Comparison of ENCODE assay signal across 8 cellular contexts in genomic region chr2:206162391-206162790, GRCh38. TPM values are rescaled to one million over a fixed set of nuclear protein-coding genes. Genes with fewer than 3 reads are reported as not detected.
A peak's percentile ranks its signal among the peaks of the same experiment; 100 is the strongest.
DNase-seq lines count a peak whose midpoint lies in the region; ATAC-seq, FAIRE-seq and TF ChIP-seq lines count a peak whose summit lies in the region.
"Not testable (repeated sequence)": the region's sequence is repeated elsewhere in the genome, so short reads cannot be mapped to it uniquely, and the experiment has no call there.

No MANE protein-coding gene starts in this region.

- H3K4me2 ChIP-seq in KMS-11 = peak overlapping the region; percentile 77; the same call in 1 of the 2 replicates
- peak overlapping the region; percentile 85 for H3K4me2 ChIP-seq in HepG2 (ENCODE audit: low read depth, low read length)

- intact Hi-C loops in CD8-positive, alpha-beta T cell (cut with DNase I, micrococcal nuclease) = loop anchor here (5.0 to 10.0 kb wide), 4 partner anchors 110 to 1550 kb away; partner anchors contain the start of genes CCNYL1 (in 1 of the 2), KLF7 (in 1 of the 2) and ZDBF2 (in 1 of the 2)
- intact Hi-C loops in activated CD8-positive, alpha-beta T cell treated with anti-CD3 and anti-CD28 coated beads for 36 hours (cut with micrococcal nuclease) = not testable (repeated sequence)
- intact Hi-C loops in HepG2 (cut with micrococcal nuclease; ENCODE audit: unreplicated experiment) = loop anchor here (10.0 kb wide), 1 partner anchor 392 kb away; no protein-coding TSS in a partner anchor

- H3K9me3 ChIP-seq in CD8-positive, alpha-beta T cell (ENCODE audit: low read length); HepG2 (ENCODE audit: low read length): not testable (repeated sequence)

- BruUV-seq in HepG2 (replicated peaks; lab: Mats Ljungman, UMichigan) = not testable (repeated sequence)

- H3K27ac ChIP-seq in CD8-positive, alpha-beta T cell (ENCODE audit: low read depth, low read length); HepG2 (ENCODE audit: extremely low read length, insufficient read depth, low read length): not testable (repeated sequence)
- peak overlapping the region; percentile 32; the same call in 1 of the 2 replicates for H3K27ac ChIP-seq in KMS-11

- H3K79me2 ChIP-seq in KMS-11 (ENCODE audit: insufficient read depth, low read depth) (peaks cover 52% of the 10 kb centered on the region), HepG2 (ENCODE audit: insufficient read depth, low read length) (peaks cover 46% of the 10 kb centered on the region)

- H3K27ac Mint-ChIP-seq in CD8-positive, alpha-beta T cell = peak overlapping the region; percentile 2
- H3K27ac Mint-ChIP-seq in activated CD8-positive, alpha-beta T cell treated with anti-CD3 and anti-CD28 coated beads for 36 hours = peak overlapping the region; percentile 63
- H3K27ac Mint-ChIP-seq in activated naive CD8-positive, alpha-beta T cell = peak overlapping the region; percentile 99
- H3K27ac Mint-ChIP-seq in stimulated activated effector memory CD8-positive, alpha-beta T cell treated with anti-CD3 and anti-CD28 coated beads, Interleukin-12 subunit alpha, Interleukin-12 subunit beta, amount 100 ng/mL, for 72 hours = peak overlapping the region; percentile 99

- ATAC-seq in CD8-positive, alpha-beta T cell; activated CD8-positive, alpha-beta T cell treated with anti-CD3 and anti-CD28 coated beads for 36 hours; HepG2; stimulated activated effector memory CD8-positive, alpha-beta T cell treated with anti-CD3 and anti-CD28 coated beads, Interleukin-12 subunit alpha, Interleukin-12 subunit beta, amount 100 ng/mL, for 72 hours: not testable (repeated sequence)

- not testable (repeated sequence) for DNase-seq in CD8-positive, alpha-beta T cell; activated CD8-positive, alpha-beta T cell treated with anti-CD3 and anti-CD28 coated beads for 36 hours; HepG2 (ENCODE audit: low spot score); stimulated activated effector memory CD8-positive, alpha-beta T cell treated with anti-CD3 and anti-CD28 coated beads, Interleukin-12 subunit alpha, Interleukin-12 subunit beta, amount 100 ng/mL, for 72 hours (ENCODE audit: low spot score in 2 of 2)
- DNase-seq in SK-MEL-5 (ENCODE audit: low read depth, low spot score) (peak; percentile 34), choroid plexus epithelial cell (ENCODE audit: low read depth) (peak; percentile 12)

- CTCF ChIA-PET in CD8-positive, alpha-beta T cell (lab: Charles Lee) = interaction anchor here (1.1 kb wide), 1 partner anchor 23 kb away, joined by 3 read pairs; no protein-coding TSS in a partner anchor
- CTCF ChIA-PET in activated CD8-positive, alpha-beta T cell treated with anti-CD3 and anti-CD28 coated beads for 36 hours (lab: Charles Lee); HepG2 (lab: Yijun Ruan, JAX; ENCODE audit: low intra/inter-chr PET ratio, low total read pairs): not testable (repeated sequence)

- POLR2A ChIA-PET in CD8-positive, alpha-beta T cell (lab: Charles Lee) = not testable (repeated sequence)
- POLR2A ChIA-PET in activated CD8-positive, alpha-beta T cell treated with anti-CD3 and anti-CD28 coated beads for 36 hours (lab: Charles Lee) = interaction anchor here (0.7 to 1.4 kb wide), 3 partner anchors 76 to 557 kb away, joined by 3 to 5 read pairs (median 3); partner anchors contain the start of gene INO80D
- POLR2A ChIA-PET in HepG2 (lab: Yijun Ruan, JAX) = interaction anchor here (4.3 kb wide), 1 partner anchor 76 kb away, joined by 32 read pairs; the partner anchor contains the start of gene INO80D

- peaks cover 49% of the 10 kb centered on the region for H3K4me1 Mint-ChIP-seq in CD8-positive, alpha-beta T cell (ENCODE audit: low read depth)
- H3K4me1 Mint-ChIP-seq in activated CD8-positive, alpha-beta T cell treated with anti-CD3 and anti-CD28 coated beads for 36 hours (ENCODE audit: low read depth) = peaks cover 40% of the 10 kb centered on the region
- peaks cover 48% of the 10 kb centered on the region for H3K4me1 Mint-ChIP-seq in activated naive CD8-positive, alpha-beta T cell (ENCODE audit: low read depth)
- H3K4me1 Mint-ChIP-seq in stimulated activated effector memory CD8-positive, alpha-beta T cell treated with anti-CD3 and anti-CD28 coated beads, Interleukin-12 subunit alpha, Interleukin-12 subunit beta, amount 100 ng/mL, for 72 hours = peaks cover 36% of the 10 kb centered on the region

- H3K36me3 Mint-ChIP-seq in CD8-positive, alpha-beta T cell = peaks cover 54% of the 10 kb centered on the region
- peaks cover 58% of the 10 kb centered on the region for H3K36me3 Mint-ChIP-seq in activated CD8-positive, alpha-beta T cell treated with anti-CD3 and anti-CD28 coated beads for 36 hours (ENCODE audit: low read depth)
- H3K36me3 Mint-ChIP-seq in activated naive CD8-positive, alpha-beta T cell = peaks cover 29% of the 10 kb centered on the region
- peaks cover 77% of the 10 kb centered on the region for H3K36me3 Mint-ChIP-seq in stimulated activated effector memory CD8-positive, alpha-beta T cell treated with anti-CD3 and anti-CD28 coated beads, Interleukin-12 subunit alpha, Interleukin-12 subunit beta, amount 100 ng/mL, for 72 hours

- not testable (repeated sequence) for H2AFZ ChIP-seq in KMS-11 (ENCODE audit: low read depth); HepG2 (ENCODE audit: low read length)

- 97% methylated on average over 4 of the region's 4 CpGs for WGBS in HepG2 (ENCODE audit: low lambda C conversion rate)

- H3K9ac ChIP-seq in KMS-11 = not testable (repeated sequence)
- H3K9ac ChIP-seq in HepG2 (ENCODE audit: insufficient read depth, low read depth, low read length) = peak overlapping the region; percentile 30; the same call in 1 of the 2 replicates

- peaks cover 24% of the 10 kb centered on the region for H3K4me1 ChIP-seq in CD8-positive, alpha-beta T cell (ENCODE audit: insufficient read depth, low read length)
- H3K4me1 ChIP-seq in KMS-11 (ENCODE audit: low read depth, poor library complexity, severe bottlenecking) (peaks cover 37% of the 10 kb centered on the region), HepG2 (ENCODE audit: insufficient read depth, low read length) (peaks cover 39% of the 10 kb centered on the region)

- H3K4me3 Mint-ChIP-seq in CD8-positive, alpha-beta T cell = not testable (repeated sequence)
- peak overlapping the region; percentile 75 for H3K4me3 Mint-ChIP-seq in activated CD8-positive, alpha-beta T cell treated with anti-CD3 and anti-CD28 coated beads for 36 hours
- peak overlapping the region; percentile 98 for H3K4me3 Mint-ChIP-seq in activated naive CD8-positive, alpha-beta T cell
- peak overlapping the region; percentile 97 for H3K4me3 Mint-ChIP-seq in stimulated activated effector memory CD8-positive, alpha-beta T cell treated with anti-CD3 and anti-CD28 coated beads, Interleukin-12 subunit alpha, Interleukin-12 subunit beta, amount 100 ng/mL, for 72 hours

- H3K4me3 ChIP-seq in CD8-positive, alpha-beta T cell (ENCODE audit: low read depth, low read length); KMS-11 (IDR thresholded peaks at IDR 0.05; ENCODE audit: insufficient read depth, low read depth, low read length); choroid plexus epithelial cell (ENCODE audit: low read depth, low read length): not testable (repeated sequence)
- peak overlapping the region in 1 of 3 experiments; percentile 23; a peak in 1 of 6 replicates for H3K4me3 ChIP-seq in HepG2 (replicated peaks in 1 of 3; ENCODE audit: insufficient read depth in 1 of 3, low read depth in 2 of 3, low read length in 3 of 3)

- peaks cover 10% of the 10 kb centered on the region for H3K36me3 ChIP-seq in CD8-positive, alpha-beta T cell (ENCODE audit: insufficient read depth, low read length)
- H3K36me3 ChIP-seq in KMS-11 (ENCODE audit: insufficient read depth) (peaks cover 13% of the 10 kb centered on the region), HepG2 (replicated peaks in 1 of 2; ENCODE audit: control insufficient read depth in 1 of 2, insufficient read depth in 2 of 2, low read length in 2 of 2) (peaks cover 8 to 30% of the 10 kb centered on the region in 2 experiments; a peak in 4 of 5 replicates)

- not testable (repeated sequence) for H4K20me1 ChIP-seq in KMS-11 (ENCODE audit: insufficient read depth)
- peaks cover 19% of the 10 kb centered on the region for H4K20me1 ChIP-seq in HepG2 (ENCODE audit: insufficient read depth, low read length)

- in situ Hi-C loops in SK-MEL-5 (cut with HindIII; ENCODE audit: low pct_unique_long_range_greater_than_20kb, low sequenced_read_pairs); HepG2 (cut with HindIII; ENCODE audit: extremely low pct_ligation_motif_present, low pct_unique_long_range_greater_than_20kb): not testable (repeated sequence)

- TF ChIP-seq EP300 in HepG2 (IDR thresholded peaks at IDR 0.05; ENCODE audit: low read depth in 2 of 2, low read length in 2 of 2); HepG2 (CRISPR knock-in tag; IDR thresholded peaks at IDR 0.05; ENCODE audit: borderline replicate concordance): not testable (repeated sequence)

- not testable (repeated sequence) for TF ChIP-seq CTCF in CD8-positive, alpha-beta T cell (IDR thresholded peaks at IDR 0.05); KMS-11 (conservative IDR thresholded peaks at IDR 0.05; ENCODE audit: low read depth, low read length); activated CD8-positive, alpha-beta T cell treated with anti-CD3 and anti-CD28 coated beads for 36 hours (IDR thresholded peaks at IDR 0.05); choroid plexus epithelial cell (conservative IDR thresholded peaks at IDR 0.05; ENCODE audit: low read depth, low read length); HepG2 (CRISPR knock-in tag; IDR thresholded peaks at IDR 0.05)

- H3K9me3 Mint-ChIP-seq in CD8-positive, alpha-beta T cell; activated CD8-positive, alpha-beta T cell treated with anti-CD3 and anti-CD28 coated beads for 36 hours; activated naive CD8-positive, alpha-beta T cell (ENCODE audit: low read depth); stimulated activated effector memory CD8-positive, alpha-beta T cell treated with anti-CD3 and anti-CD28 coated beads, Interleukin-12 subunit alpha, Interleukin-12 subunit beta, amount 100 ng/mL, for 72 hours: not testable (repeated sequence)

- H3K27me3 ChIP-seq in CD8-positive, alpha-beta T cell (ENCODE audit: insufficient read depth, low read length); KMS-11 (ENCODE audit: insufficient read depth, low read depth); HepG2 (ENCODE audit: control insufficient read depth in 1 of 2, insufficient read depth in 2 of 2, low read length in 2 of 2): not testable (repeated sequence)

- not testable (repeated sequence) for H3K27me3 Mint-ChIP-seq in CD8-positive, alpha-beta T cell (ENCODE audit: low read depth); activated CD8-positive, alpha-beta T cell treated with anti-CD3 and anti-CD28 coated beads for 36 hours; activated naive CD8-positive, alpha-beta T cell

- not testable (repeated sequence) for FAIRE-seq in HepG2 (lab: Jason Lieb, UNC)

- TF ChIP-seq RAD21 in HepG2 (CRISPR knock-in tag; IDR thresholded peaks at IDR 0.05) = not testable (repeated sequence)

- not testable (repeated sequence) for TF ChIP-seq POLR2A in HepG2 (IDR thresholded peaks at IDR 0.05; ENCODE audit: insufficient read depth in 1 of 2, low read depth in 2 of 2, low read length in 2 of 2)

RNA-seq across cellular contexts. Expression of gene EEF1B2, which starts 2.7 kb away (rescaled TPM):
- total RNA-seq in CD8-positive, alpha-beta T cell = 1,000 to 10,000 TPM; 1,147 to 1,208 TPM
- total RNA-seq in SK-MEL-5 (2014; rRNA removed; shearing (Covaris generic)) = 547 and 618 TPM in 2 replicates
- polyA plus RNA-seq in SK-MEL-5 (2015; cell fraction: cytosol; rRNA removed) = 442 and 483 TPM in 2 replicates
- 261 and 284 TPM in 2 replicates for polyA plus RNA-seq in SK-MEL-5 (2015; cell fraction: nucleus; rRNA removed)
- 1,000 to 10,000 TPM; 1,168 to 1,169 TPM for total RNA-seq in activated CD8-positive, alpha-beta T cell treated with anti-CD3 and anti-CD28 coated beads for 36 hours
- total RNA-seq in HepG2 (2016; rRNA removed; fragmentation: Illumina TruSeq; extraction: Trizol) = 1,731 and 2,041 TPM in 2 replicates
- total RNA-seq in HepG2 (2016; cell fraction: cytosol; rRNA removed; fragmentation: Illumina TruSeq; extraction: Trizol; ENCODE audit: low read depth) = 2,502 and 2,842 TPM in 2 replicates
- 1,728 and 2,113 TPM in 2 replicates for total RNA-seq in HepG2 (2016; cell fraction: insoluble cytoplasmic fraction; rRNA removed; fragmentation: Illumina TruSeq; extraction: Trizol)
- total RNA-seq in HepG2 (2016; cell fraction: membrane; rRNA removed; fragmentation: Illumina TruSeq; extraction: Trizol) = 4,021 and 4,360 TPM in 2 replicates
- 733 and 787 TPM in 2 replicates for total RNA-seq in HepG2 (2016; cell fraction: nucleus; rRNA removed; fragmentation: Illumina TruSeq; extraction: Trizol)
- 1,124 and 1,284 TPM in 2 replicates for polyA plus RNA-seq in HepG2 (2011; rRNA removed)
- 1,102 and 1,298 TPM in 2 replicates for polyA plus RNA-seq in HepG2 (2011; cell fraction: cytosol; rRNA removed)
- polyA plus RNA-seq in HepG2 (2011; cell fraction: nucleus; rRNA removed) = 405 and 450 TPM in 2 replicates
- polyA plus RNA-seq in HepG2 (2012) = 1,299 and 1,825 TPM in 2 replicates
- polyA plus RNA-seq in HepG2 (2016; cell fraction: cytosol; fragmentation: Illumina TruSeq; extraction: Trizol; ENCODE audit: low read depth) = 2,574 and 2,780 TPM in 2 replicates
- polyA plus RNA-seq in HepG2 (2016; cell fraction: insoluble cytoplasmic fraction; fragmentation: Illumina TruSeq; extraction: Trizol; ENCODE audit: low read depth) = 1,745 and 1,876 TPM in 2 replicates
- polyA plus RNA-seq in HepG2 (2016; cell fraction: membrane; fragmentation: Illumina TruSeq; extraction: Trizol; ENCODE audit: low read depth) = 3,375 and 3,437 TPM in 2 replicates
- polyA plus RNA-seq in HepG2 (2016; cell fraction: nucleus; fragmentation: Illumina TruSeq; extraction: Trizol; ENCODE audit: insufficient read depth, low read depth) = 1,165 and 1,197 TPM in 2 replicates
- 599 and 1,204 TPM in 2 replicates for polyA minus RNA-seq in HepG2 (2011; rRNA and poly(A)+ RNA removed; ENCODE audit: low replicate concordance)
- 406 and 415 TPM in 2 replicates for polyA minus RNA-seq in HepG2 (2011; cell fraction: cytosol; rRNA and poly(A)+ RNA removed)
- 338 and 413 TPM in 2 replicates for polyA minus RNA-seq in HepG2 (2011; cell fraction: nucleus; rRNA and poly(A)+ RNA removed)

RNA-seq across cellular contexts. Expression of gene NDUFS1, which starts 3.1 kb away (rescaled TPM):
- 10 to 100 TPM; 23.7 to 28.7 TPM for total RNA-seq in CD8-positive, alpha-beta T cell
- total RNA-seq in SK-MEL-5 (2014; rRNA removed; shearing (Covaris generic)) = 170 and 175 TPM in 2 replicates
- 134 and 165 TPM in 2 replicates for polyA plus RNA-seq in SK-MEL-5 (2015; cell fraction: cytosol; rRNA removed)
- 59.8 and 84.7 TPM in 2 replicates for polyA plus RNA-seq in SK-MEL-5 (2015; cell fraction: nucleus; rRNA removed)
- 10 to 100 TPM; 81.2 to 89.3 TPM for total RNA-seq in activated CD8-positive, alpha-beta T cell treated with anti-CD3 and anti-CD28 coated beads for 36 hours
- 242 and 396 TPM in 2 replicates for total RNA-seq in HepG2 (2016; rRNA removed; fragmentation: Illumina TruSeq; extraction: Trizol)
- total RNA-seq in HepG2 (2016; cell fraction: cytosol; rRNA removed; fragmentation: Illumina TruSeq; extraction: Trizol; ENCODE audit: low read depth) = 70.4 and 73.3 TPM in 2 replicates
- total RNA-seq in HepG2 (2016; cell fraction: insoluble cytoplasmic fraction; rRNA removed; fragmentation: Illumina TruSeq; extraction: Trizol) = 239 and 375 TPM in 2 replicates
- 61.9 and 76.2 TPM in 2 replicates for total RNA-seq in HepG2 (2016; cell fraction: membrane; rRNA removed; fragmentation: Illumina TruSeq; extraction: Trizol)
- 111 and 119 TPM in 2 replicates for total RNA-seq in HepG2 (2016; cell fraction: nucleus; rRNA removed; fragmentation: Illumina TruSeq; extraction: Trizol)
- polyA plus RNA-seq in HepG2 (2011; rRNA removed) = 102 and 139 TPM in 2 replicates
- 93.2 and 124 TPM in 2 replicates for polyA plus RNA-seq in HepG2 (2011; cell fraction: cytosol; rRNA removed)
- 33.6 and 45.1 TPM in 2 replicates for polyA plus RNA-seq in HepG2 (2011; cell fraction: nucleus; rRNA removed)
- polyA plus RNA-seq in HepG2 (2012) = 110 and 123 TPM in 2 replicates
- 10.0 and 11.0 TPM in 2 replicates for polyA plus RNA-seq in HepG2 (2016; cell fraction: cytosol; fragmentation: Illumina TruSeq; extraction: Trizol; ENCODE audit: low read depth)
- 200 and 204 TPM in 2 replicates for polyA plus RNA-seq in HepG2 (2016; cell fraction: insoluble cytoplasmic fraction; fragmentation: Illumina TruSeq; extraction: Trizol; ENCODE audit: low read depth)
- polyA plus RNA-seq in HepG2 (2016; cell fraction: membrane; fragmentation: Illumina TruSeq; extraction: Trizol; ENCODE audit: low read depth) = 21.5 and 24.6 TPM in 2 replicates
- 67.1 and 72.5 TPM in 2 replicates for polyA plus RNA-seq in HepG2 (2016; cell fraction: nucleus; fragmentation: Illumina TruSeq; extraction: Trizol; ENCODE audit: insufficient read depth, low read depth)
- polyA minus RNA-seq in HepG2 (2011; rRNA and poly(A)+ RNA removed; ENCODE audit: low replicate concordance) = 73.9 and 109 TPM in 2 replicates
- 96.8 and 105 TPM in 2 replicates for polyA minus RNA-seq in HepG2 (2011; cell fraction: cytosol; rRNA and poly(A)+ RNA removed)
- 89.4 and 111 TPM in 2 replicates for polyA minus RNA-seq in HepG2 (2011; cell fraction: nucleus; rRNA and poly(A)+ RNA removed)

Comparison
In these comparisons a context has a peak if more than half of its experiments do, and no peak if none do; other contexts are left out.
1. H3K27ac Mint-ChIP-seq: peak in every context shown above with its lines; median percentile 99 in activated naive CD8-positive, alpha-beta T cell; 99 in stimulated activated effector memory CD8-positive, alpha-beta T cell treated with anti-CD3 and anti-CD28 coated beads, Interleukin-12 subunit alpha, Interleukin-12 subunit beta, amount 100 ng/mL, for 72 hours; 63 in activated CD8-positive, alpha-beta T cell treated with anti-CD3 and anti-CD28 coated beads for 36 hours; 2 in CD8-positive, alpha-beta T cell.